1 cellular context compared by ENCODE assay signal in genomic region chr9:109956811-109957440, GRCh38.
TF ChIP-seq lines count a peak whose summit lies in the region.

No MANE protein-coding gene starts in this region.

TF ChIP-seq in IMR-90, 13 proteins besides CTCF, POLR2A, EP300 and RAD21 (continued from another document):
- no peak for TF ChIP-seq SMC3 (IDR thresholded peaks at IDR 0.05; ENCODE audit: low read depth, low read length)
- no peak for TF ChIP-seq BHLHE40 (IDR thresholded peaks at IDR 0.05; ENCODE audit: low read depth, low read length)
- TF ChIP-seq ELK1 (IDR thresholded peaks at IDR 0.05; ENCODE audit: borderline replicate concordance, low read depth, low read length) = no peak
- no peak for TF ChIP-seq MAFK (IDR thresholded peaks at IDR 0.05; ENCODE audit: low read depth, low read length)
TF ChIP-seq in IMR-90: peak in this region for 0.
